In the genomic region with DNA sequence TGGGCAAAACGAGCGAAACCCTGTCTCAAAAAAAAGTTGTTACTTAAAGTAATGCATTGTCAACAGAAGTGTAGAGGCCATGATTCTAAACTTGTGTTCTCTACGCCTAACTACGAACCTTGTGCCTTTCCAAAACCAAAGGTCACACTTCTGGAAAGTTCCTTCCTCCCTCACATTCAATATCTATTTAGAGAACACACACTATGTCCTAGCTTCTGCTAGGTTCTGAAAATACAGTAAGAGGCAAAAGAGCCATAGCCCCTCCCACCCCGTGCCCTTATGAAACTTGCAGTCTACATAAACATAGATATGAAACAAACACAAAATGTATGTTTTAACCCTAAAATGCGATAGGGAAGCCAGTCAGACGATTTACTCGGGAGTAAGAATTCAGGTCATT, we compare ENCODE assay signal across 8 cellular contexts. TPM values are rescaled to one million over a fixed set of nuclear protein-coding genes. Genes with fewer than 3 reads are reported as not detected.
DNase-seq lines count a peak whose midpoint lies in the region; ATAC-seq and TF ChIP-seq lines count a peak whose summit lies in the region.

No MANE protein-coding gene starts in this region.

- H3K27ac ChIP-seq in body of pancreas: peak overlapping the region; percentile 64 to 89 (median 80)
- H3K27ac ChIP-seq in lung (ENCODE audit: low read depth in 1 of 2, low read length in 1 of 2): peak overlapping the region; percentile 48 to 91
- peak overlapping the region; percentile 81 to 93 for H3K27ac ChIP-seq in uterus

- no peaks in the 10 kb centered on the region for H3K36me3 ChIP-seq in body of pancreas (replicated peaks in 1 of 2; ENCODE audit: insufficient read depth in 1 of 2, low read depth in 2 of 2)
- H3K36me3 ChIP-seq in lung (ENCODE audit: control insufficient read depth in 2 of 2, insufficient read depth in 2 of 2, low read length in 2 of 2): no peaks in the 10 kb centered on the region
- no peaks in the 10 kb centered on the region for H3K36me3 ChIP-seq in uterus

- WGBS in body of pancreas, 2 donors: 32 to 33% methylated on average over 8 of the region's 8 CpGs
- whole genome bisulfite sequencing in lung, 2 donors: 38% methylated on average over 8 of the region's 8 CpGs

- no peaks in the 10 kb centered on the region for H3K27me3 ChIP-seq in body of pancreas
- no peaks in the 10 kb centered on the region for H3K27me3 ChIP-seq in lung (ENCODE audit: control insufficient read depth, insufficient read depth)
- H3K27me3 ChIP-seq in uterus: no peaks in the 10 kb centered on the region

- TF ChIP-seq CTCF in GM12865 (IDR thresholded peaks at IDR 0.05; ENCODE audit: insufficient read depth, low read depth, low read length, missing control alignments) (no peak), body of pancreas (IDR thresholded peaks at IDR 0.05) (no peak), lung (IDR thresholded peaks at IDR 0.05; ENCODE audit: control extremely low read depth, extremely low read depth) (no peak), uterus (IDR thresholded peaks at IDR 0.05) (no peak)

- TF ChIP-seq POLR2A in body of pancreas (IDR thresholded peaks at IDR 0.05) (no peak), uterus (IDR thresholded peaks at IDR 0.05) (no peak)

- H3K4me3 ChIP-seq in GM12865 (ENCODE audit: low read depth, low read length): peak overlapping the region; percentile 63
- peak overlapping the region; percentile 21 to 59 for H3K4me3 ChIP-seq in body of pancreas
- H3K4me3 ChIP-seq in lung: peak overlapping the region; percentile 89
- peak overlapping the region; percentile 60 to 67 for H3K4me3 ChIP-seq in uterus

- ATAC-seq in HG03064 (IDR thresholded peaks at IDR 0.05; ENCODE audit: low read depth, unreplicated experiment) (peak; percentile 9), body of pancreas (no peak), lung (ENCODE audit: insufficient read depth, low FRiP score) (no peak)

- DNase-seq in GM12865 (ENCODE audit: low read depth) (no peak), body of pancreas (peak in 1 of 4 donors; percentile 22), lung (ENCODE audit: low spot score) (no peak), uterus (no peak), NCI-H1436 (lab: John Stamatoyannopoulos, UW) (no peak), NCI-H526 (lab: John Stamatoyannopoulos, UW) (no peak)
- no peak for DNase-seq in central memory CD4-positive, alpha-beta T cell

- H3K4me1 ChIP-seq in body of pancreas (peaks cover 24% of the 10 kb centered on the region), lung (ENCODE audit: control insufficient read depth in 2 of 2, insufficient read depth in 2 of 2, low read length in 2 of 2) (peaks cover 0 to 8% of the 10 kb centered on the region in 2 donors), uterus (no peaks in the 10 kb centered on the region)

- H3K9me3 ChIP-seq in body of pancreas (no peaks in the 10 kb centered on the region), lung (ENCODE audit: control insufficient read depth in 2 of 2, insufficient read depth in 1 of 2, low read length in 1 of 2) (no peaks in the 10 kb centered on the region), uterus (no peaks in the 10 kb centered on the region)

- intact Hi-C loops in body of pancreas (cut with DNase I): loop anchor here (10.0 kb wide), 1 partner anchor 369 kb away; a partner anchor contains a TSS
- intact Hi-C loops in uterus (cut with DNase I; ENCODE audit: low total_unique reads): loop anchor here (10.0 kb wide), 1 partner anchor 309 kb away; no protein-coding TSS in a partner anchor

RNA-seq across cellular contexts. Expression of a gene that starts 36.4 kb away (rescaled TPM):
- total RNA-seq in body of pancreas (10 to 100 TPM in 1 of 2 donors, 1 to 10 TPM in 1; 6.9 to 13.0 TPM), lung (10 to 100 TPM; 28.7 to 32.5 TPM), uterus (10 to 100 TPM; 12.0 to 32.4 (median 20.0) TPM)
- polyA plus RNA-seq in lung: 10 to 100 TPM; 14.7 to 20.7 TPM
